10 cellular contexts compared by ENCODE assay signal in the genomic region with DNA sequence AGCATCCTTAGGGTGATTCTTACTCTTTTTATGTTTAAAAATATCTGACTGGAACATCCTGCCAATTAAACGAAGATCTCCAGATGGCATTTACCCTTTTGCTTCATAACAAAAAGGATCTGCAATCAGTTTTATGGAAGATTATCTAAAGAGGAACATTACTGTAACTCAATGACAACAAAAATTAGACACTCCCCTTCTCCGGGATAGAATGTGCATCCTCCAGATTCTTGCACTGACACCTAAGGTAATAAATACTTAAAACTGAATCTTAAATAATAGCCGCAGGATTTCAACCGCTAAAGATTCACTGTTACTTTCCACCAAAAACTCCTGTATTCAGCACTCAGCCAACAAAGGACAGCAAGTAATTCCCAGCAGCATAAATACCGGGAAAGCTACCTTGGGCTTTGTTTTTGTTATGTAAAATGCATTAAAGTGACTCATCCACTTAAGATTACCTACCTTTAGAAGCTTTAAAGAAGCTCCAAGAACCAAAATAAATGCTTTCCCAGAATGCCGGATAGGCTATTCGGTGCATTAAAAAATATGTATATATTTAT. TPM values are rescaled to one million over a fixed set of nuclear protein-coding genes. Genes with fewer than 3 reads are reported as not detected.
DNase-seq lines count a peak whose midpoint lies in the region; ATAC-seq, FAIRE-seq and TF ChIP-seq lines count a peak whose summit lies in the region.
"Had no signal": no experiment of that assay in that cellular context is flagged by ENCODE, and none has a peak within 500 bp of the region (broad histone marks: within the 10 kb centered on the region; RNA-seq: fewer than 3 reads in every experiment).

No MANE protein-coding gene starts in this region.

- H3K9me3 Mint-ChIP-seq in activated naive CD8-positive, alpha-beta T cell (ENCODE audit: low read depth), result no peaks in the 10 kb centered on the region
- H3K9me3 Mint-ChIP-seq in activated naive CD8-positive, alpha-beta T cell treated with anti-CD3 and anti-CD28 coated beads for 36 hours, result no peaks in the 10 kb centered on the region
- H3K9me3 Mint-ChIP-seq: activated B cell treated with CpG ODN at 0.5 μM for 24 hours had no signal

- H3K27me3 ChIP-seq in adipocyte (replicated peaks; ENCODE audit: control insufficient read depth, insufficient read depth, low read length) (no peaks in the 10 kb centered on the region), keratinocyte (ENCODE audit: control insufficient read depth, extremely low read depth, insufficient read depth, low read length) (no peaks in the 10 kb centered on the region), upper lobe of left lung (peaks cover 0 to 3% (median 1%) of the 10 kb centered on the region in 4 donors)
- H3K27me3 ChIP-seq: testis had no signal

- dilution Hi-C loops in keratinocyte (cut with MboI; ENCODE audit: extremely low pct_ligation_motif_present, low sequenced_read_pairs), result no loop called here

- H3K9ac ChIP-seq in adipocyte (ENCODE audit: low read length) (peak overlapping the region; percentile 94), keratinocyte (ENCODE audit: control insufficient read depth, extremely low read depth, insufficient read depth, low read length) (no peak overlapping the region)

- no peaks in the 10 kb centered on the region for H3K36me3 Mint-ChIP-seq in activated naive CD8-positive, alpha-beta T cell
- no peaks in the 10 kb centered on the region for H3K36me3 Mint-ChIP-seq in activated naive CD8-positive, alpha-beta T cell treated with anti-CD3 and anti-CD28 coated beads for 36 hours

- 33 to 35% methylated on average over 7 of the region's 7 CpGs for WGBS in upper lobe of left lung, 2 donors

- H3K4me2 ChIP-seq in keratinocyte (ENCODE audit: control insufficient read depth, extremely low read depth, insufficient read depth, low read depth, low read length), result peak overlapping the region; percentile 82

- H3K27ac Mint-ChIP-seq in activated naive CD8-positive, alpha-beta T cell, result no peak overlapping the region
- H3K27ac Mint-ChIP-seq in activated naive CD8-positive, alpha-beta T cell treated with anti-CD3 and anti-CD28 coated beads for 36 hours, result no peak overlapping the region
- H3K27ac Mint-ChIP-seq: activated B cell treated with CpG ODN at 0.5 μM for 24 hours had no signal

- no peaks in the 10 kb centered on the region for H4K20me1 ChIP-seq in keratinocyte (ENCODE audit: control insufficient read depth, extremely low read depth, insufficient read depth, low read length)

- H2AFZ ChIP-seq in keratinocyte (ENCODE audit: control insufficient read depth, low read length), result no peak overlapping the region

- peak overlapping the region; percentile 72 for H3K4me3 Mint-ChIP-seq in activated naive CD8-positive, alpha-beta T cell
- no peak overlapping the region for H3K4me3 Mint-ChIP-seq in activated naive CD8-positive, alpha-beta T cell treated with anti-CD3 and anti-CD28 coated beads for 36 hours
- H3K4me3 Mint-ChIP-seq: activated B cell treated with CpG ODN at 0.5 μM for 24 hours had no signal

- no peaks in the 10 kb centered on the region for H3K79me2 ChIP-seq in keratinocyte (ENCODE audit: control insufficient read depth, insufficient read depth, low read length)

- no peak for TF ChIP-seq EP300 in upper lobe of left lung (IDR thresholded peaks at IDR 0.05)

- H3K27ac ChIP-seq in keratinocyte (ENCODE audit: control insufficient read depth, insufficient read depth, low read length) (no peak overlapping the region), upper lobe of left lung (no peak overlapping the region)

- ATAC-seq in upper lobe of left lung (ENCODE audit: low FRiP score in 2 of 2) (no peak), GM18502 (IDR thresholded peaks at IDR 0.05; ENCODE audit: poor library complexity, unreplicated experiment) (no peak), GM21737 (IDR thresholded peaks at IDR 0.05; ENCODE audit: unreplicated experiment) (no peak), HG03442 (IDR thresholded peaks at IDR 0.05; ENCODE audit: unreplicated experiment) (no peak)

- H3K4me3 ChIP-seq in adipocyte (ENCODE audit: low read length) (peak overlapping the region; percentile 96), keratinocyte (ENCODE audit: control insufficient read depth in 2 of 3, extremely low read depth in 1 of 3, insufficient read depth in 2 of 3, low read depth in 1 of 3, low read length in 3 of 3) (peak overlapping the region in 2 of 3 experiments; percentile 73 to 85), upper lobe of left lung (peak overlapping the region in 3 of 4 donors; percentile 56 to 69 (median 67))

- H3K36me3 ChIP-seq in adipocyte (ENCODE audit: control insufficient read depth, insufficient read depth, low read length, severe bottlenecking) (no peaks in the 10 kb centered on the region), keratinocyte (ENCODE audit: control insufficient read depth in 2 of 2, extremely low read depth in 1 of 2, insufficient read depth in 2 of 2, low read length in 2 of 2) (no peaks in the 10 kb centered on the region), upper lobe of left lung (no peaks in the 10 kb centered on the region)

- H3K9me1 ChIP-seq in keratinocyte (ENCODE audit: control insufficient read depth, extremely low read depth, insufficient read depth, low read length), result no peaks in the 10 kb centered on the region

- no peak for DNase-seq in activated naive CD8-positive, alpha-beta T cell treated with anti-CD3 and anti-CD28 coated beads for 36 hours
- DNase-seq in adipocyte (ENCODE audit: low read depth) (peak; percentile 41), keratinocyte (ENCODE audit: low read depth, low spot score) (no peak), upper lobe of left lung (no peak)
- DNase-seq: activated B cell treated with CpG ODN at 0.5 μM for 24 hours had no signal

- peaks cover 29% of the 10 kb centered on the region for H3K27me3 Mint-ChIP-seq in activated naive CD8-positive, alpha-beta T cell
- peaks cover 41% of the 10 kb centered on the region for H3K27me3 Mint-ChIP-seq in activated naive CD8-positive, alpha-beta T cell treated with anti-CD3 and anti-CD28 coated beads for 36 hours

- FAIRE-seq in keratinocyte (lab: Jason Lieb, UNC), result no peak

- no peaks in the 10 kb centered on the region for H3K9me3 ChIP-seq in adipocyte (ENCODE audit: control insufficient read depth, low read length)
- H3K9me3 ChIP-seq in keratinocyte (ENCODE audit: control insufficient read depth, low read depth, low read length), result no peaks in the 10 kb centered on the region
- no peaks in the 10 kb centered on the region for H3K9me3 ChIP-seq in upper lobe of left lung
- H3K9me3 ChIP-seq: testis had no signal

- H3K4me1 Mint-ChIP-seq in activated naive CD8-positive, alpha-beta T cell (ENCODE audit: low read depth), result peaks cover 7% of the 10 kb centered on the region
- H3K4me1 Mint-ChIP-seq in activated naive CD8-positive, alpha-beta T cell treated with anti-CD3 and anti-CD28 coated beads for 36 hours, result peaks cover 4% of the 10 kb centered on the region

- no peak for TF ChIP-seq POLR2A in upper lobe of left lung (IDR thresholded peaks at IDR 0.05)

- TF ChIP-seq CTCF in keratinocyte (optimal IDR thresholded peaks at IDR 0.05 in 1 of 3, IDR thresholded peaks at IDR 0.05 in 1 of 3, conservative IDR thresholded peaks at IDR 0.05 in 1 of 3; ENCODE audit: extremely low read depth in 1 of 3, insufficient read depth in 2 of 3, low read length in 3 of 3), result no peak
- no peak for TF ChIP-seq CTCF in upper lobe of left lung (IDR thresholded peaks at IDR 0.05)

- H3K4me1 ChIP-seq in adipocyte (ENCODE audit: control insufficient read depth, insufficient read depth, low read length), result peaks cover 28% of the 10 kb centered on the region
- peaks cover 10% of the 10 kb centered on the region for H3K4me1 ChIP-seq in keratinocyte (ENCODE audit: control insufficient read depth, extremely low read depth, insufficient read depth, low read length)
- peaks cover 0 to 25% (median 8%) of the 10 kb centered on the region in 4 donors for H3K4me1 ChIP-seq in upper lobe of left lung

RNA-seq across cellular contexts. Expression of gene CACNA2D1, which starts 1.6 kb away (rescaled TPM):
- not detected for total RNA-seq in activated naive CD8-positive, alpha-beta T cell treated with anti-CD3 and anti-CD28 coated beads for 36 hours
- polyA plus RNA-seq in keratinocyte, result 1.3 to 2.0 TPM (median 1.8 TPM) in 3 replicates
- 2.5 TPM for polyA plus RNA-seq in keratinocyte (2011; ENCODE audit: low read depth)
- polyA plus RNA-seq in keratinocyte (2011; cell fraction: cytosol; rRNA removed), result 0.79 and 1.4 TPM in 2 replicates
- polyA plus RNA-seq in keratinocyte (2011; cell fraction: nucleus; rRNA removed), result 2.8 and 4.2 TPM in 2 replicates
- polyA plus RNA-seq in keratinocyte (2012; ENCODE audit: low replicate concordance), result 1.2 and 2.8 TPM in 2 replicates
- 1.3 to 13.0 TPM (median 4.8 TPM) in 3 replicates for polyA minus RNA-seq in keratinocyte
- polyA minus RNA-seq in keratinocyte (2011; cell fraction: cytosol; rRNA and poly(A)+ RNA removed), result 7.3 TPM
- polyA minus RNA-seq in keratinocyte (2011; cell fraction: nucleus; rRNA and poly(A)+ RNA removed), result 9.0 and 19.7 TPM in 2 replicates
- total RNA-seq in upper lobe of left lung, result 10 to 100 TPM in 3 of 6 donors, 1 to 10 TPM in 3; 6.7 to 85.9 (median 9.6) TPM
- total RNA-seq: activated B cell treated with CpG ODN at 0.5 μM for 24 hours had no signal

Comparison
In these comparisons a context has a peak if more than half of its experiments do, and no peak if none do; other contexts are left out.
1. RNA of gene CACNA2D1, which starts 1.6 kb away (total RNA-seq): 6.7 to 85.9 TPM in upper lobe of left lung; not detected in activated naive CD8-positive, alpha-beta T cell treated with anti-CD3 and anti-CD28 coated beads for 36 hours; every median in the first group is over 4 times any median in the second.
2. Peak in every context shown above with its lines, with median percentiles within 50 percentile points of each other: H3K4me3 ChIP-seq.